In genomic region chr10:86957471-86958108, GRCh38 we compare ENCODE assay signal across 1 cellular context.
A peak's percentile ranks its signal among the peaks of the same experiment; 100 is the strongest.
TF ChIP-seq lines count a peak whose summit lies in the region.

TSS of gene MMRN2 (minus strand) at chr10:86957615. CDS start at chr10:86957541, 74 bp downstream.

TF ChIP-seq in K562, 482 proteins besides CTCF, POLR2A, EP300 and RAD21 (continued from another document):
- TF ChIP-seq HBP1 (CRISPR knock-in tag; IDR thresholded peaks at IDR 0.05), result no peak
- peak; percentile 71 for TF ChIP-seq SPI1 (IDR thresholded peaks at IDR 0.05; ENCODE audit: borderline replicate concordance, low read depth, low read length)
- no peak for TF ChIP-seq NR2C1 (IDR thresholded peaks at IDR 0.05)
- no peak for TF ChIP-seq NR2C1 (tag; IDR thresholded peaks at IDR 0.05)
- TF ChIP-seq GTF2E2 (tag; IDR thresholded peaks at IDR 0.05), result no peak
- no peak for TF ChIP-seq GATAD2B (IDR thresholded peaks at IDR 0.05; ENCODE audit: borderline replicate concordance)
- TF ChIP-seq HOXB6 (CRISPR knock-in tag; IDR thresholded peaks at IDR 0.05; ENCODE audit: borderline replicate concordance), result no peak
- TF ChIP-seq ZBTB34 (CRISPR knock-in tag; IDR thresholded peaks at IDR 0.05), result no peak
- TF ChIP-seq SREBF2 (CRISPR knock-in tag; IDR thresholded peaks at IDR 0.05), result no peak
- TF ChIP-seq ZFX (CRISPR knock-in tag; IDR thresholded peaks at IDR 0.05), result peak; percentile 10
- TF ChIP-seq ZBTB7A (IDR thresholded peaks at IDR 0.05; ENCODE audit: borderline replicate concordance, control insufficient read depth, low read depth, low read length), result 0 out of 2 replicates have a peak, but pooled peaks have one; percentile 21
- TF ChIP-seq RUNX1 (IDR thresholded peaks at IDR 0.05; ENCODE audit: low read depth), result no peak
- TF ChIP-seq RBM17 (IDR thresholded peaks at IDR 0.05; ENCODE audit: borderline replicate concordance, low read depth, low read length), result no peak
- TF ChIP-seq SRSF3 (IDR thresholded peaks at IDR 0.05; ENCODE audit: insufficient read depth, low read length), result no peak
- no peak for TF ChIP-seq MYNN (IDR thresholded peaks at IDR 0.05)
- no peak for TF ChIP-seq MYNN (CRISPR knock-in tag; IDR thresholded peaks at IDR 0.05)
- TF ChIP-seq RBM34 (IDR thresholded peaks at IDR 0.05; ENCODE audit: borderline replicate concordance, insufficient read depth, low read length), result no peak
- no peak for TF ChIP-seq COPS2 (conservative IDR thresholded peaks at IDR 0.05)
- TF ChIP-seq NFE2L1 (tag; IDR thresholded peaks at IDR 0.05; ENCODE audit: borderline replicate concordance, low read depth), result no peak
- TF ChIP-seq ATF3 (IDR thresholded peaks at IDR 0.05), result no peak
- no peak for TF ChIP-seq ATF3 (CRISPR knock-in tag; conservative IDR thresholded peaks at IDR 0.05)
- TF ChIP-seq NBN (IDR thresholded peaks at IDR 0.05; ENCODE audit: low read depth), result no peak
- no peak for TF ChIP-seq THRB (CRISPR knock-in tag; conservative IDR thresholded peaks at IDR 0.05)
- no peak for TF ChIP-seq SMARCB1 (IDR thresholded peaks at IDR 0.05; ENCODE audit: insufficient read length, low read depth)
- no peak for TF ChIP-seq ZNF184 (CRISPR knock-in tag; IDR thresholded peaks at IDR 0.05)
- no peak for TF ChIP-seq ZKSCAN8 (CRISPR knock-in tag; IDR thresholded peaks at IDR 0.05)
- TF ChIP-seq, protein P1, sequence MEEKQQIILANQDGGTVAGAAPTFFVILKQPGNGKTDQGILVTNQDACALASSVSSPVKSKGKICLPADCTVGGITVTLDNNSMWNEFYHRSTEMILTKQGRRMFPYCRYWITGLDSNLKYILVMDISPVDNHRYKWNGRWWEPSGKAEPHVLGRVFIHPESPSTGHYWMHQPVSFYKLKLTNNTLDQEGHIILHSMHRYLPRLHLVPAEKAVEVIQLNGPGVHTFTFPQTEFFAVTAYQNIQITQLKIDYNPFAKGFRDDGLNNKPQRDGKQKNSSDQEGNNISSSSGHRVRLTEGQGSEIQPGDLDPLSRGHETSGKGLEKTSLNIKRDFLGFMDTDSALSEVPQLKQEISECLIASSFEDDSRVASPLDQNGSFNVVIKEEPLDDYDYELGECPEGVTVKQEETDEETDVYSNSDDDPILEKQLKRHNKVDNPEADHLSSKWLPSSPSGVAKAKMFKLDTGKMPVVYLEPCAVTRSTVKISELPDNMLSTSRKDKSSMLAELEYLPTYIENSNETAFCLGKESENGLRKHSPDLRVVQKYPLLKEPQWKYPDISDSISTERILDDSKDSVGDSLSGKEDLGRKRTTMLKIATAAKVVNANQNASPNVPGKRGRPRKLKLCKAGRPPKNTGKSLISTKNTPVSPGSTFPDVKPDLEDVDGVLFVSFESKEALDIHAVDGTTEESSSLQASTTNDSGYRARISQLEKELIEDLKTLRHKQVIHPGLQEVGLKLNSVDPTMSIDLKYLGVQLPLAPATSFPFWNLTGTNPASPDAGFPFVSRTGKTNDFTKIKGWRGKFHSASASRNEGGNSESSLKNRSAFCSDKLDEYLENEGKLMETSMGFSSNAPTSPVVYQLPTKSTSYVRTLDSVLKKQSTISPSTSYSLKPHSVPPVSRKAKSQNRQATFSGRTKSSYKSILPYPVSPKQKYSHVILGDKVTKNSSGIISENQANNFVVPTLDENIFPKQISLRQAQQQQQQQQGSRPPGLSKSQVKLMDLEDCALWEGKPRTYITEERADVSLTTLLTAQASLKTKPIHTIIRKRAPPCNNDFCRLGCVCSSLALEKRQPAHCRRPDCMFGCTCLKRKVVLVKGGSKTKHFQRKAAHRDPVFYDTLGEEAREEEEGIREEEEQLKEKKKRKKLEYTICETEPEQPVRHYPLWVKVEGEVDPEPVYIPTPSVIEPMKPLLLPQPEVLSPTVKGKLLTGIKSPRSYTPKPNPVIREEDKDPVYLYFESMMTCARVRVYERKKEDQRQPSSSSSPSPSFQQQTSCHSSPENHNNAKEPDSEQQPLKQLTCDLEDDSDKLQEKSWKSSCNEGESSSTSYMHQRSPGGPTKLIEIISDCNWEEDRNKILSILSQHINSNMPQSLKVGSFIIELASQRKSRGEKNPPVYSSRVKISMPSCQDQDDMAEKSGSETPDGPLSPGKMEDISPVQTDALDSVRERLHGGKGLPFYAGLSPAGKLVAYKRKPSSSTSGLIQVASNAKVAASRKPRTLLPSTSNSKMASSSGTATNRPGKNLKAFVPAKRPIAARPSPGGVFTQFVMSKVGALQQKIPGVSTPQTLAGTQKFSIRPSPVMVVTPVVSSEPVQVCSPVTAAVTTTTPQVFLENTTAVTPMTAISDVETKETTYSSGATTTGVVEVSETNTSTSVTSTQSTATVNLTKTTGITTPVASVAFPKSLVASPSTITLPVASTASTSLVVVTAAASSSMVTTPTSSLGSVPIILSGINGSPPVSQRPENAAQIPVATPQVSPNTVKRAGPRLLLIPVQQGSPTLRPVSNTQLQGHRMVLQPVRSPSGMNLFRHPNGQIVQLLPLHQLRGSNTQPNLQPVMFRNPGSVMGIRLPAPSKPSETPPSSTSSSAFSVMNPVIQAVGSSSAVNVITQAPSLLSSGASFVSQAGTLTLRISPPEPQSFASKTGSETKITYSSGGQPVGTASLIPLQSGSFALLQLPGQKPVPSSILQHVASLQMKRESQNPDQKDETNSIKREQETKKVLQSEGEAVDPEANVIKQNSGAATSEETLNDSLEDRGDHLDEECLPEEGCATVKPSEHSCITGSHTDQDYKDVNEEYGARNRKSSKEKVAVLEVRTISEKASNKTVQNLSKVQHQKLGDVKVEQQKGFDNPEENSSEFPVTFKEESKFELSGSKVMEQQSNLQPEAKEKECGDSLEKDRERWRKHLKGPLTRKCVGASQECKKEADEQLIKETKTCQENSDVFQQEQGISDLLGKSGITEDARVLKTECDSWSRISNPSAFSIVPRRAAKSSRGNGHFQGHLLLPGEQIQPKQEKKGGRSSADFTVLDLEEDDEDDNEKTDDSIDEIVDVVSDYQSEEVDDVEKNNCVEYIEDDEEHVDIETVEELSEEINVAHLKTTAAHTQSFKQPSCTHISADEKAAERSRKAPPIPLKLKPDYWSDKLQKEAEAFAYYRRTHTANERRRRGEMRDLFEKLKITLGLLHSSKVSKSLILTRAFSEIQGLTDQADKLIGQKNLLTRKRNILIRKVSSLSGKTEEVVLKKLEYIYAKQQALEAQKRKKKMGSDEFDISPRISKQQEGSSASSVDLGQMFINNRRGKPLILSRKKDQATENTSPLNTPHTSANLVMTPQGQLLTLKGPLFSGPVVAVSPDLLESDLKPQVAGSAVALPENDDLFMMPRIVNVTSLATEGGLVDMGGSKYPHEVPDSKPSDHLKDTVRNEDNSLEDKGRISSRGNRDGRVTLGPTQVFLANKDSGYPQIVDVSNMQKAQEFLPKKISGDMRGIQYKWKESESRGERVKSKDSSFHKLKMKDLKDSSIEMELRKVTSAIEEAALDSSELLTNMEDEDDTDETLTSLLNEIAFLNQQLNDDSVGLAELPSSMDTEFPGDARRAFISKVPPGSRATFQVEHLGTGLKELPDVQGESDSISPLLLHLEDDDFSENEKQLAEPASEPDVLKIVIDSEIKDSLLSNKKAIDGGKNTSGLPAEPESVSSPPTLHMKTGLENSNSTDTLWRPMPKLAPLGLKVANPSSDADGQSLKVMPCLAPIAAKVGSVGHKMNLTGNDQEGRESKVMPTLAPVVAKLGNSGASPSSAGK (IDR thresholded peaks at IDR 0.05), result peak; percentile 52
- TF ChIP-seq, protein P2, sequence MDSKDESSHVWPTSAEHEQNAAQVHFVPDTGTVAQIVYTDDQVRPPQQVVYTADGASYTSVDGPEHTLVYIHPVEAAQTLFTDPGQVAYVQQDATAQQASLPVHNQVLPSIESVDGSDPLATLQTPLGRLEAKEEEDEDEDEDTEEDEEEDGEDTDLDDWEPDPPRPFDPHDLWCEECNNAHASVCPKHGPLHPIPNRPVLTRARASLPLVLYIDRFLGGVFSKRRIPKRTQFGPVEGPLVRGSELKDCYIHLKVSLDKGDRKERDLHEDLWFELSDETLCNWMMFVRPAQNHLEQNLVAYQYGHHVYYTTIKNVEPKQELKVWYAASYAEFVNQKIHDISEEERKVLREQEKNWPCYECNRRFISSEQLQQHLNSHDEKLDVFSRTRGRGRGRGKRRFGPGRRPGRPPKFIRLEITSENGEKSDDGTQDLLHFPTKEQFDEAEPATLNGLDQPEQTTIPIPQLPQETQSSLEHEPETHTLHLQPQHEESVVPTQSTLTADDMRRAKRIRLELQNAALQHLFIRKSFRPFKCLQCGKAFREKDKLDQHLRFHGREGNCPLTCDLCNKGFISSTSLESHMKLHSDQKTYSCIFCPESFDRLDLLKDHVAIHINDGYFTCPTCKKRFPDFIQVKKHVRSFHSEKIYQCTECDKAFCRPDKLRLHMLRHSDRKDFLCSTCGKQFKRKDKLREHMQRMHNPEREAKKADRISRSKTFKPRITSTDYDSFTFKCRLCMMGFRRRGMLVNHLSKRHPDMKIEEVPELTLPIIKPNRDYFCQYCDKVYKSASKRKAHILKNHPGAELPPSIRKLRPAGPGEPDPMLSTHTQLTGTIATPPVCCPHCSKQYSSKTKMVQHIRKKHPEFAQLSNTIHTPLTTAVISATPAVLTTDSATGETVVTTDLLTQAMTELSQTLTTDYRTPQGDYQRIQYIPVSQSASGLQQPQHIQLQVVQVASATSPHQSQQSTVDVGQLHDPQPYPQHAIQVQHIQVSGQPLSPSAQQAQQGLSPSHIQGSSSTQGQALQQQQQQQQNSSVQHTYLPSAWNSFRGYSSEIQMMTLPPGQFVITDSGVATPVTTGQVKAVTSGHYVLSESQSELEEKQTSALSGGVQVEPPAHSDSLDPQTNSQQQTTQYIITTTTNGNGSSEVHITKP (IDR thresholded peaks at IDR 0.05; ENCODE audit: partially characterized antibody), result peak; percentile 11
- no peak for TF ChIP-seq SP1 (CRISPR knock-in tag; IDR thresholded peaks at IDR 0.05)
- TF ChIP-seq TEAD4 (IDR thresholded peaks at IDR 0.05; ENCODE audit: low read length), result no peak
- no peak for TF ChIP-seq TEAD4 (CRISPR knock-in tag; IDR thresholded peaks at IDR 0.05; ENCODE audit: borderline replicate concordance)
- no peak for TF ChIP-seq KDM2B (CRISPR knock-in tag; IDR thresholded peaks at IDR 0.05)
- no peak for TF ChIP-seq ZNF445 (CRISPR knock-in tag; IDR thresholded peaks at IDR 0.05; ENCODE audit: low read depth)
- TF ChIP-seq ESRRB (CRISPR knock-in tag; IDR thresholded peaks at IDR 0.05; ENCODE audit: borderline replicate concordance), result no peak
- no peak for TF ChIP-seq ZNF583 (CRISPR knock-in tag; IDR thresholded peaks at IDR 0.05)
- no peak for TF ChIP-seq MCM5 (IDR thresholded peaks at IDR 0.05; ENCODE audit: low read depth)
- TF ChIP-seq ZNF75A (CRISPR knock-in tag; IDR thresholded peaks at IDR 0.05), result no peak
- TF ChIP-seq, protein P3, sequence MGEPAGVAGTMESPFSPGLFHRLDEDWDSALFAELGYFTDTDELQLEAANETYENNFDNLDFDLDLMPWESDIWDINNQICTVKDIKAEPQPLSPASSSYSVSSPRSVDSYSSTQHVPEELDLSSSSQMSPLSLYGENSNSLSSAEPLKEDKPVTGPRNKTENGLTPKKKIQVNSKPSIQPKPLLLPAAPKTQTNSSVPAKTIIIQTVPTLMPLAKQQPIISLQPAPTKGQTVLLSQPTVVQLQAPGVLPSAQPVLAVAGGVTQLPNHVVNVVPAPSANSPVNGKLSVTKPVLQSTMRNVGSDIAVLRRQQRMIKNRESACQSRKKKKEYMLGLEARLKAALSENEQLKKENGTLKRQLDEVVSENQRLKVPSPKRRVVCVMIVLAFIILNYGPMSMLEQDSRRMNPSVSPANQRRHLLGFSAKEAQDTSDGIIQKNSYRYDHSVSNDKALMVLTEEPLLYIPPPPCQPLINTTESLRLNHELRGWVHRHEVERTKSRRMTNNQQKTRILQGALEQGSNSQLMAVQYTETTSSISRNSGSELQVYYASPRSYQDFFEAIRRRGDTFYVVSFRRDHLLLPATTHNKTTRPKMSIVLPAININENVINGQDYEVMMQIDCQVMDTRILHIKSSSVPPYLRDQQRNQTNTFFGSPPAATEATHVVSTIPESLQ (CRISPR knock-in tag; IDR thresholded peaks at IDR 0.05), result no peak
- TF ChIP-seq ZNF584 (CRISPR knock-in tag; IDR thresholded peaks at IDR 0.05; ENCODE audit: low read depth), result no peak
- TF ChIP-seq, protein P4, sequence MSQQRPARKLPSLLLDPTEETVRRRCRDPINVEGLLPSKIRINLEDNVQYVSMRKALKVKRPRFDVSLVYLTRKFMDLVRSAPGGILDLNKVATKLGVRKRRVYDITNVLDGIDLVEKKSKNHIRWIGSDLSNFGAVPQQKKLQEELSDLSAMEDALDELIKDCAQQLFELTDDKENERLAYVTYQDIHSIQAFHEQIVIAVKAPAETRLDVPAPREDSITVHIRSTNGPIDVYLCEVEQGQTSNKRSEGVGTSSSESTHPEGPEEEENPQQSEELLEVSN (IDR thresholded peaks at IDR 0.05; ENCODE audit: borderline replicate concordance in 1 of 2, extremely low read depth in 1 of 2, insufficient read depth in 1 of 2, insufficient read length in 1 of 2, low read depth in 1 of 2, low read length in 1 of 2, poor library complexity in 1 of 2, severe bottlenecking in 1 of 2), result peak in 1 of 2 experiments; percentile 43
